Comparison of ENCODE assay signal across 8 cellular contexts in the genomic region with DNA sequence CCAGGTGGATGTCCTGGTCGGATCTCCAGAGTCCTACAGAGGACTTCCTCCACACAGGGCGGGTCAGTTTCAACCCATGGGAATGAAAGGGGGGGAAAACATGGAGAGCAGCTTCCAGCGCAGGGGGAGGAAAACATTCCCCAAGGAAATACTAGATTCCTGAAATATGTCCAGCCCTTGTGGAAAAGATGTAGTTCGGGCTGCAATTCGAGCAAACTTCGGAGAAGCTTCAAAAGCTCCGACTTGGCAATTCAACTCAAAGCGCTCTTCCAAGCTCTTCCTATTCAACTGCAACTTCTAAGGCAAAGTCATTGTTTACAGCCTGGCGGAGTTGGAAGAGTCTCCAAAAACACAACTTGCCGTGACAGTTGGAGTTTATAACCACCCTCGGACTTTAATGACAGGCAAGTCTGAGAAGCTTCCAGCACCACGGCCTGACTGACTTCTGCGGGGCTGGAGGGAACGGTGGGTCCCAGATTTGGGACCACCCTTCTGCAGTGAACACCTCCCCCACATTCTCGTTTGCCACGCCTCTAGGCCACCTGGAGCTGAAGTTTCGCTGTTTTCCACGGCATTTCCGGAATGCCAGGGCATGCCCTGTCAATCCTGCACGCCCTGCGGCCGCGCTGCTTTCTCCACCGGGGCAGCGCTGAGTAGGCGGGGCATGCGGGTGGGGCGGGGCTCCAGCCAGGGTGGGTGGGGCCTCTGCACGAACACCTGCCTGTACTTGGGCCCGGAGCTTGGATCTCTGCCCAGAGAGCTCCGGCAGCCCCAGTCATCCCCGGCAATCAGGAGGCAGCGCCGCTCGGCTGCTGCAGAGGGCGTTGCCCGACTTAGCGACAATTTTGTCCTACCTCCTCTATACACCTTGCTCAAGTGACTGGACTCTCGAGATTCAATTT. TPM values are rescaled to one million over a fixed set of nuclear protein-coding genes. Genes with fewer than 3 reads are reported as not detected.
DNase-seq lines count a peak whose midpoint lies in the region; ATAC-seq and TF ChIP-seq lines count a peak whose summit lies in the region.

No MANE protein-coding gene starts in this region.

- H3K9ac ChIP-seq in skeletal muscle tissue (ENCODE audit: low read depth in 1 of 3, low read length in 3 of 3): peak overlapping the region in 2 of 3 donors; percentile 71 to 77

- ATAC-seq in GM21825 (IDR thresholded peaks at IDR 0.05; ENCODE audit: unreplicated experiment) (peak; percentile 99), SK-N-SH treated with all-trans-retinoic acid at 6 μM for 48 hours (peak; percentile 87)

- DNase-seq in Daoy (ENCODE audit: low read depth) (peak; percentile 87), LHCN-M2 (ENCODE audit: low read depth) (peak; percentile 73), hepatic stellate cell (ENCODE audit: low spot score) (peak; percentile 60), SKM-1 (lab: John Stamatoyannopoulos, UW; ENCODE audit: unreplicated experiment) (no peak)
- peak; percentile 46 for DNase-seq in activated naive CD8-positive, alpha-beta T cell treated with anti-CD3 and anti-CD28 coated beads, Interleukin-2, amount 50 U/mL, for 16 hours (ENCODE audit: low read depth, low spot score)

- H3K27ac ChIP-seq in skeletal muscle tissue (ENCODE audit: low read depth, low read length): peak overlapping the region; percentile 32

- no peaks in the 10 kb centered on the region for H3K36me3 ChIP-seq in skeletal muscle tissue (ENCODE audit: control insufficient read depth in 3 of 3, insufficient read depth in 3 of 3, low read length in 3 of 3)

- peak overlapping the region; percentile 80 to 88 (median 84) for H3K4me3 ChIP-seq in skeletal muscle tissue (ENCODE audit: low read length in 3 of 3)

- no peaks in the 10 kb centered on the region for H3K9me3 ChIP-seq in skeletal muscle tissue (ENCODE audit: control insufficient read depth in 3 of 3, low read length in 3 of 3)

- no peaks in the 10 kb centered on the region for H3K27me3 ChIP-seq in skeletal muscle tissue (ENCODE audit: control insufficient read depth in 3 of 3, insufficient read depth in 3 of 3, low read length in 3 of 3)

- H3K4me1 ChIP-seq in skeletal muscle tissue (ENCODE audit: control insufficient read depth in 3 of 3, insufficient read depth in 3 of 3, low read length in 3 of 3): peaks cover 8 to 12% (median 10%) of the 10 kb centered on the region in 3 donors

TF ChIP-seq in SK-N-SH treated with all-trans-retinoic acid at 6 μM for 48 hours, 23 proteins besides CTCF, POLR2A, EP300 and RAD21:
- TF ChIP-seq PPARA (CRISPR knock-in tag; IDR thresholded peaks at IDR 0.05; ENCODE audit: borderline replicate concordance) (no peak), ARNTL (CRISPR knock-in tag; IDR thresholded peaks at IDR 0.05; ENCODE audit: borderline replicate concordance, low read depth) (no peak), RARB (CRISPR knock-in tag; IDR thresholded peaks at IDR 0.05) (no peak), ISL1 (CRISPR knock-in tag; IDR thresholded peaks at IDR 0.05) (no peak), GLIS3 (CRISPR knock-in tag; IDR thresholded peaks at IDR 0.05) (no peak), SNAI2 (CRISPR knock-in tag; IDR thresholded peaks at IDR 0.05) (no peak), ZFP3 (CRISPR knock-in tag; IDR thresholded peaks at IDR 0.05) (no peak)
- TF ChIP-seq, protein P1, sequence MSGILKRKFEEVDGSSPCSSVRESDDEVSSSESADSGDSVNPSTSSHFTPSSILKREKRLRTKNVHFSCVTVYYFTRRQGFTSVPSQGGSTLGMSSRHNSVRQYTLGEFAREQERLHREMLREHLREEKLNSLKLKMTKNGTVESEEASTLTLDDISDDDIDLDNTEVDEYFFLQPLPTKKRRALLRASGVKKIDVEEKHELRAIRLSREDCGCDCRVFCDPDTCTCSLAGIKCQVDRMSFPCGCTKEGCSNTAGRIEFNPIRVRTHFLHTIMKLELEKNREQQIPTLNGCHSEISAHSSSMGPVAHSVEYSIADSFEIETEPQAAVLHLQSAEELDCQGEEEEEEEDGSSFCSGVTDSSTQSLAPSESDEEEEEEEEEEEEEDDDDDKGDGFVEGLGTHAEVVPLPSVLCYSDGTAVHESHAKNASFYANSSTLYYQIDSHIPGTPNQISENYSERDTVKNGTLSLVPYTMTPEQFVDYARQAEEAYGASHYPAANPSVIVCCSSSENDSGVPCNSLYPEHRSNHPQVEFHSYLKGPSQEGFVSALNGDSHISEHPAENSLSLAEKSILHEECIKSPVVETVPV (CRISPR knock-in tag; IDR thresholded peaks at IDR 0.05): no peak

RNA-seq across cellular contexts. Expression of a gene that starts 49.0 kb away (rescaled TPM):
- 21.3 and 24.7 TPM in 2 replicates for total RNA-seq in Daoy (2014; rRNA removed; shearing (Covaris generic))
- total RNA-seq in LHCN-M2 (2014; rRNA removed) (0.40 and 0.64 TPM in 2 replicates), skeletal muscle tissue (1.6 TPM)
- 0.73 TPM for polyA plus RNA-seq in LHCN-M2 (2012)
